Comparison of ENCODE assay signal across 20 cellular contexts in the genomic region with DNA sequence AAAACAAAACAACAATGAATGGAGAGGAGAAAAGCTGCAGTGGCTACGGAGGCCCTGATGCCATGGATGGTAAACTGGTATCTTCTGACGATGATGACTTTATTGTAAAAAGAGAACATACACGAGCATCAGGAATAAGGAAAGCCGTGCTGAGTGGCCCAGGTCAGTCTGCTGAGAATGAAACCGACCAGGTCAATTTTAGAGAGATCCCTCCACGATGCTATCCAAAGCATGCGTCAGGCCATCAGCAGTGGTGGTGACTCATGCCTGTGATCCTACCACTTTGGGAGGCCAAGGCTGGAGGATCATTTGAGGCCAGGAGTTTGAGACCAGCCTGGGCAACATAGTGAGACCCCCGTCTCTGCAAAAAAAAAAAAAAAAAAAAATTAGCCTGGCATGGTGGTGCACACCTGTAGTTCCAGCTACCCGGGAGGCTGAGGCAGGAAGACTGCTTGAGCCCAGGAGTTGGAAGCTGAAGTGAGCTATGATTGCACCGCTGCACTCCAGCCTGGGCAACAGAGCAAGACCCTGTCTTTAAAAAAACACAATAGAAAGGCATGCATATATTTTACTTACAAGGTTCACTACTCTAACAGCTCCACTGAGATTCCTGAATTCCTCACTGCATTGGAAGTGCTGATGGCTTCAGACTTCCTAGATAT.
A peak's percentile ranks its signal among the peaks of the same experiment; 100 is the strongest.
DNase-seq lines count a peak whose midpoint lies in the region; ATAC-seq and TF ChIP-seq lines count a peak whose summit lies in the region.
"Had no signal": no experiment of that assay in that cellular context is flagged by ENCODE, and none has a peak within 500 bp of the region (broad histone marks: within the 10 kb centered on the region; RNA-seq: fewer than 3 reads in every experiment).

No MANE protein-coding gene starts in this region.

- no peaks in the 10 kb centered on the region for H3K27me3 Mint-ChIP-seq in natural killer cell treated with Interleukin-12 subunit alpha and Interleukin-12 subunit beta and Interleukin-15 and Interleukin-18, amount 100 ng/mL, for 72 hours
- H3K27me3 Mint-ChIP-seq in natural killer cell (ENCODE audit: low read depth in 2 of 2) (no peaks in the 10 kb centered on the region), mesothelial cell of epicardium (ENCODE audit: low read depth) (no peaks in the 10 kb centered on the region), immature natural killer cell (ENCODE audit: low read depth in 3 of 3) (peaks cover 0 to 4% (median 0%) of the 10 kb centered on the region in 3 donors)
- H3K27me3 Mint-ChIP-seq: activated naive CD4-positive, alpha-beta T cell treated with anti-CD3 and anti-CD28 coated beads, Interleukin-2, amount 50 U/mL, for 24 hours; memory B cell had no signal

- H3K4me1 Mint-ChIP-seq in natural killer cell treated with Interleukin-12 subunit alpha and Interleukin-12 subunit beta and Interleukin-15 and Interleukin-18, amount 100 ng/mL, for 72 hours (ENCODE audit: low read depth in 2 of 2): peaks cover 23 to 38% of the 10 kb centered on the region in 2 donors
- peaks cover under 1 to 8% of the 10 kb centered on the region in 2 donors for H3K4me1 Mint-ChIP-seq in natural killer cell
- peaks cover 55% of the 10 kb centered on the region for H3K4me1 Mint-ChIP-seq in mesothelial cell of epicardium
- peaks cover 9 to 14% of the 10 kb centered on the region in 2 donors for H3K4me1 Mint-ChIP-seq in immature natural killer cell

- H3K27ac Mint-ChIP-seq in natural killer cell treated with Interleukin-12 subunit alpha and Interleukin-12 subunit beta and Interleukin-15 and Interleukin-18, amount 100 ng/mL, for 72 hours: peak overlapping the region; percentile 59 to 63
- H3K27ac Mint-ChIP-seq in natural killer cell (no peak overlapping the region), mesothelial cell of epicardium (peak overlapping the region; percentile 75), immature natural killer cell (no peak overlapping the region)
- H3K27ac Mint-ChIP-seq: activated naive CD4-positive, alpha-beta T cell treated with anti-CD3 and anti-CD28 coated beads, Interleukin-2, amount 50 U/mL, for 24 hours; memory B cell had no signal

- TF ChIP-seq CTCF in natural killer cell (IDR thresholded peaks at IDR 0.05): no peak
- no peak for TF ChIP-seq CTCF in RWPE2 (IDR thresholded peaks at IDR 0.05; ENCODE audit: poor library complexity, severe bottlenecking)
- no peak for TF ChIP-seq CTCF in mesothelial cell of epicardium (IDR thresholded peaks at IDR 0.05; ENCODE audit: unreplicated experiment)

- peaks cover 40% of the 10 kb centered on the region for H3K4me1 ChIP-seq in RWPE2 (ENCODE audit: insufficient read depth, poor library complexity, severe bottlenecking)

- no peaks in the 10 kb centered on the region for H3K36me3 Mint-ChIP-seq in natural killer cell treated with Interleukin-12 subunit alpha and Interleukin-12 subunit beta and Interleukin-15 and Interleukin-18, amount 100 ng/mL, for 72 hours
- H3K36me3 Mint-ChIP-seq in natural killer cell: no peaks in the 10 kb centered on the region
- H3K36me3 Mint-ChIP-seq in mesothelial cell of epicardium: no peaks in the 10 kb centered on the region
- no peaks in the 10 kb centered on the region for H3K36me3 Mint-ChIP-seq in immature natural killer cell
- H3K36me3 Mint-ChIP-seq: activated naive CD4-positive, alpha-beta T cell treated with anti-CD3 and anti-CD28 coated beads, Interleukin-2, amount 50 U/mL, for 24 hours had no signal

- H3K36me3 ChIP-seq in RWPE2 (ENCODE audit: low read depth): no peaks in the 10 kb centered on the region
- H3K36me3 ChIP-seq: BE2C, thyroid gland had no signal

- no peaks in the 10 kb centered on the region for H3K9me3 Mint-ChIP-seq in natural killer cell treated with Interleukin-12 subunit alpha and Interleukin-12 subunit beta and Interleukin-15 and Interleukin-18, amount 100 ng/mL, for 72 hours
- H3K9me3 Mint-ChIP-seq in natural killer cell (no peaks in the 10 kb centered on the region), mesothelial cell of epicardium (no peaks in the 10 kb centered on the region), immature natural killer cell (no peaks in the 10 kb centered on the region)
- H3K9me3 Mint-ChIP-seq: activated naive CD4-positive, alpha-beta T cell treated with anti-CD3 and anti-CD28 coated beads, Interleukin-2, amount 50 U/mL, for 24 hours; memory B cell had no signal

- DNase-seq in natural killer cell treated with Interleukin-12 subunit alpha and Interleukin-12 subunit beta and Interleukin-15 and Interleukin-18, amount 100 ng/mL, for 72 hours (ENCODE audit: low spot score): no peak
- no peak for DNase-seq in natural killer cell
- DNase-seq in RWPE2 (ENCODE audit: low spot score): no peak
- no peak for DNase-seq in mesothelial cell of epicardium (ENCODE audit: low spot score in 2 of 2, unreplicated experiment in 2 of 2)
- no peak for DNase-seq in immature natural killer cell
- no peak for DNase-seq in globus pallidus (ENCODE audit: low spot score)
- DNase-seq in COR-L47 (lab: John Stamatoyannopoulos, UW): no peak
- DNase-seq: activated CD4-positive, alpha-beta T cell treated with anti-CD3 and anti-CD28 coated beads, Interleukin-2, amount 50 U/mL, for 4 hours; activated CD8-positive, alpha-beta memory T cell treated with anti-CD3 and anti-CD28 coated beads, Interleukin-2, amount 50 U/mL, for 4 hours; amniotic stem cell; BE2C; DMS79 treated with DMSO at 0.1 percent for 48 hours; NCI-H1048; NCI-H1694; NCI-H82; thyroid gland had no signal

- H3K27me3 ChIP-seq in RWPE2 (ENCODE audit: insufficient read depth, poor library complexity, severe bottlenecking): no peaks in the 10 kb centered on the region
- H3K27me3 ChIP-seq: BE2C, thyroid gland had no signal

- H3K4me3 ChIP-seq in RWPE2 (ENCODE audit: severe bottlenecking): no peak overlapping the region
- H3K4me3 ChIP-seq: SK-N-MC, thyroid gland had no signal

- H3K4me3 Mint-ChIP-seq in natural killer cell treated with Interleukin-12 subunit alpha and Interleukin-12 subunit beta and Interleukin-15 and Interleukin-18, amount 100 ng/mL, for 72 hours: peak overlapping the region; percentile 57
- no peak overlapping the region for H3K4me3 Mint-ChIP-seq in natural killer cell
- no peak overlapping the region for H3K4me3 Mint-ChIP-seq in mesothelial cell of epicardium
- H3K4me3 Mint-ChIP-seq in immature natural killer cell: no peak overlapping the region
- H3K4me3 Mint-ChIP-seq: activated naive CD4-positive, alpha-beta T cell treated with anti-CD3 and anti-CD28 coated beads, Interleukin-2, amount 50 U/mL, for 24 hours; memory B cell had no signal

- intact Hi-C loops in natural killer cell (cut with micrococcal nuclease): no loop called here

- no peak for ATAC-seq in natural killer cell treated with Interleukin-12 subunit alpha and Interleukin-12 subunit beta and Interleukin-15 and Interleukin-18, amount 100 ng/mL, for 72 hours
- ATAC-seq in natural killer cell (no peak), RWPE2 (ENCODE audit: low read depth) (no peak)
- ATAC-seq: sciatic nerve had no signal

- no peaks in the 10 kb centered on the region for H3K9me3 ChIP-seq in RWPE2 (ENCODE audit: severe bottlenecking)
- H3K9me3 ChIP-seq: thyroid gland had no signal

- H3K27ac ChIP-seq in RWPE2 (ENCODE audit: poor library complexity, severe bottlenecking): peak overlapping the region; percentile 98
- H3K27ac ChIP-seq: SK-N-MC, thyroid gland had no signal

Comparison
In these comparisons a context has a peak if more than half of its experiments do, and no peak if none do; other contexts are left out.
1. H3K27ac Mint-ChIP-seq: peak in natural killer cell treated with Interleukin-12 subunit alpha and Interleukin-12 subunit beta and Interleukin-15 and Interleukin-18, amount 100 ng/mL, for 72 hours (2 of 2) and mesothelial cell of epicardium (single experiment); none in natural killer cell (0 of 2) and immature natural killer cell (0 of 6).